Comparison of ENCODE assay signal across 20 cellular contexts in the genomic region with DNA sequence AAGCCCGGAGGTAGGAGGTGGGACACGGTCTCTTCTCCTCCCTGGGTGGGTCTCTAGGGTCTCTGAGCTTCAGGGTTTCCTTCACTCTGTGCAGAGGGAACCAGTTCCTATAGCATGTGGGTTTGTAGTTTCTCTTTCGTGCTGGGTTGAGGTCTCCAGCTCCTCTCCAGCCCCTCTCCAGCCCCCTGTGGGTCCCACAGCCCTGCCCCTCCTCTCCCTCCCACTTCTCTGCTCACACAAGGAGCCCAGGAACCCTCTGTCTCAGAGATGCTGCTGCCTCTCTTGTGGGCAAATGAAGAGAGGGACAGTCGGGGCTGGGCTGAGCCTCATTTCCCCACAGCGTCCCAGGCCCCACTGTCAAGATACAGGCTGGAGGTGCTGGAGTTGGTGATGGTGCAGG. TPM values are rescaled to one million over a fixed set of nuclear protein-coding genes. Genes with fewer than 3 reads are reported as not detected.
DNase-seq lines count a peak whose midpoint lies in the region; ATAC-seq and TF ChIP-seq lines count a peak whose summit lies in the region.
"Had no signal": no experiment of that assay in that cellular context is flagged by ENCODE, and none has a peak within 500 bp of the region (broad histone marks: within the 10 kb centered on the region; RNA-seq: fewer than 3 reads in every experiment).

No MANE protein-coding gene starts in this region.

- H3K9ac ChIP-seq in BLaER1 (no peak overlapping the region), mesenchymal stem cell (ENCODE audit: low read length) (no peak overlapping the region), neuronal stem cell (ENCODE audit: low read depth, low read length, poor library complexity) (no peak overlapping the region)

- DNase-seq in coronary artery (ENCODE audit: low spot score): peak; percentile 63
- no peak for DNase-seq in mesenchymal stem cell
- DNase-seq in neuronal stem cell (ENCODE audit: low spot score): no peak
- DNase-seq in ascending aorta (ENCODE audit: low spot score in 2 of 2): no peak
- no peak for DNase-seq in activated naive CD4-positive, alpha-beta T cell treated with anti-CD3 and anti-CD28 coated beads, Interleukin-2, amount 50 U/mL, for 16 hours
- DNase-seq in GDM1 (lab: John Stamatoyannopoulos, UW): no peak
- DNase-seq: CD4-positive, CD25-positive, alpha-beta regulatory T cell; DMS79; NCI-H1105; NCI-H146; NCI-H2029 treated with DMSO at 0.1 percent for 48 hours; NCI-H226; NCI-H510A treated with DMSO at 0.1 percent for 48 hours; NCI-H748 treated with DMSO at 0.1 percent for 48 hours; PC-9; RPMI8226; SHP77 treated with DMSO at 0.1 percent for 48 hours had no signal

- H2AK5ac ChIP-seq in mesenchymal stem cell (ENCODE audit: low read length, severe bottlenecking) (no peak overlapping the region), neuronal stem cell (ENCODE audit: low read depth, low read length) (no peak overlapping the region)

- H3K9me3 ChIP-seq in BLaER1: no peaks in the 10 kb centered on the region
- H3K9me3 ChIP-seq in mesenchymal stem cell (ENCODE audit: control insufficient read depth, low read length): no peaks in the 10 kb centered on the region
- no peaks in the 10 kb centered on the region for H3K9me3 ChIP-seq in neuronal stem cell (replicated peaks in 1 of 2; ENCODE audit: control insufficient read depth in 2 of 2, insufficient read depth in 1 of 2, low read depth in 1 of 2, low read length in 2 of 2)
- H3K9me3 ChIP-seq in ascending aorta: no peaks in the 10 kb centered on the region

- H3K36me3 ChIP-seq in BLaER1: no peaks in the 10 kb centered on the region
- H3K36me3 ChIP-seq in mesenchymal stem cell (ENCODE audit: control insufficient read depth in 1 of 2, insufficient read depth in 2 of 2, low read depth in 1 of 2, low read length in 2 of 2): no peaks in the 10 kb centered on the region
- no peaks in the 10 kb centered on the region for H3K36me3 ChIP-seq in neuronal stem cell (replicated peaks in 1 of 2; ENCODE audit: control insufficient read depth in 2 of 2, insufficient read depth in 2 of 2, low read length in 2 of 2)
- H3K36me3 ChIP-seq in ascending aorta: no peaks in the 10 kb centered on the region

- H3K27ac ChIP-seq in BLaER1: no peak overlapping the region
- no peak overlapping the region for H3K27ac ChIP-seq in coronary artery
- H3K27ac ChIP-seq in mesenchymal stem cell (ENCODE audit: low read length, poor library complexity, severe bottlenecking): no peak overlapping the region
- no peak overlapping the region for H3K27ac ChIP-seq in neuronal stem cell (replicated peaks; ENCODE audit: low read length)
- H3K27ac ChIP-seq in ascending aorta: no peak overlapping the region
- H3K27ac ChIP-seq: PC-9 had no signal

- no peak overlapping the region for H3K23ac ChIP-seq in mesenchymal stem cell (ENCODE audit: low read length in 2 of 2)
- H3K23ac ChIP-seq in neuronal stem cell (ENCODE audit: low read depth, low read length, poor library complexity): no peak overlapping the region

- no peak overlapping the region for H2BK5ac ChIP-seq in mesenchymal stem cell (ENCODE audit: low read depth, low read length, poor library complexity, severe bottlenecking)
- H2BK5ac ChIP-seq in neuronal stem cell (ENCODE audit: low read length): no peak overlapping the region

- TF ChIP-seq CTCF in coronary artery (IDR thresholded peaks at IDR 0.05) (no peak), ascending aorta (IDR thresholded peaks at IDR 0.05) (no peak)

- H2AFZ ChIP-seq in mesenchymal stem cell (ENCODE audit: low read depth, low read length): no peak overlapping the region
- H2AFZ ChIP-seq in neuronal stem cell (ENCODE audit: low read length): no peak overlapping the region
- H2AFZ ChIP-seq: PC-9 had no signal

- no peaks in the 10 kb centered on the region for H4K20me1 ChIP-seq in BLaER1

- H3K14ac ChIP-seq in mesenchymal stem cell (ENCODE audit: low read length in 2 of 2) (no peak overlapping the region), neuronal stem cell (ENCODE audit: low read length) (no peak overlapping the region)

- H3K27me3 ChIP-seq in BLaER1: no peaks in the 10 kb centered on the region
- peaks cover 0 to 51% of the 10 kb centered on the region in 2 experiments for H3K27me3 ChIP-seq in mesenchymal stem cell (ENCODE audit: control insufficient read depth in 1 of 2, insufficient read depth in 1 of 2, low read length in 2 of 2)
- H3K27me3 ChIP-seq in neuronal stem cell (ENCODE audit: control insufficient read depth in 3 of 3, insufficient read depth in 3 of 3, low read depth in 1 of 3, low read length in 3 of 3): peaks cover 0 to 27% (median 0%) of the 10 kb centered on the region in 3 experiments
- no peaks in the 10 kb centered on the region for H3K27me3 ChIP-seq in ascending aorta

- H3K4ac ChIP-seq in mesenchymal stem cell (ENCODE audit: low read depth in 1 of 2, low read length in 2 of 2) (no peak overlapping the region), neuronal stem cell (ENCODE audit: low read length) (no peak overlapping the region)

- WGBS in mesenchymal stem cell: 79% methylated on average over 3 of the region's 5 CpGs
- no CpG with 5 or more reads among the region's 5 CpGs for WGBS in neuronal stem cell (ENCODE audit: extremely low coverage in 2 of 2, insufficient read length in 2 of 2, insufficient replicate concordance in 1 of 2), 2 donors

- H2BK12ac ChIP-seq in mesenchymal stem cell (ENCODE audit: low read length in 2 of 2): peak overlapping the region in 1 of 2 experiments; percentile 67
- H2BK12ac ChIP-seq in neuronal stem cell (ENCODE audit: low read length): peak overlapping the region; percentile 51

- no peak overlapping the region for H3K4me3 ChIP-seq in BLaER1
- no peak overlapping the region for H3K4me3 ChIP-seq in coronary artery
- no peak overlapping the region for H3K4me3 ChIP-seq in mesenchymal stem cell (ENCODE audit: insufficient read depth in 1 of 2, low read depth in 1 of 2, low read length in 2 of 2)
- H3K4me3 ChIP-seq in neuronal stem cell (ENCODE audit: low read length in 2 of 2): no peak overlapping the region
- H3K4me3 ChIP-seq in ascending aorta: no peak overlapping the region
- H3K4me3 ChIP-seq: PC-9 had no signal

- H3K4me2 ChIP-seq in BLaER1 (0 out of 2 replicates have a peak overlapping the region, but pooled peaks have one; percentile 5), mesenchymal stem cell (ENCODE audit: low read length, poor library complexity, severe bottlenecking) (no peak overlapping the region), neuronal stem cell (ENCODE audit: insufficient read depth, low read length, poor library complexity, severe bottlenecking) (no peak overlapping the region)
- H3K4me2 ChIP-seq: PC-9 had no signal

- H3K79me1 ChIP-seq in mesenchymal stem cell (replicated peaks; ENCODE audit: low read length, poor library complexity, severe bottlenecking) (no peaks in the 10 kb centered on the region), neuronal stem cell (ENCODE audit: low read depth, low read length) (no peaks in the 10 kb centered on the region)

- intact Hi-C loops in ascending aorta (cut with DNase I): no loop called here

- H2BK15ac ChIP-seq in mesenchymal stem cell (ENCODE audit: low read depth, poor library complexity, severe bottlenecking) (no peak overlapping the region), neuronal stem cell (ENCODE audit: low read length) (no peak overlapping the region)

- H4K8ac ChIP-seq in mesenchymal stem cell (ENCODE audit: low read length) (no peak overlapping the region), neuronal stem cell (ENCODE audit: low read depth, low read length) (no peak overlapping the region)

- H4K91ac ChIP-seq in mesenchymal stem cell (ENCODE audit: low read length) (peak overlapping the region; percentile 43), neuronal stem cell (ENCODE audit: low read depth, low read length, poor library complexity) (no peak overlapping the region)

- H3K18ac ChIP-seq in mesenchymal stem cell (ENCODE audit: low read depth in 1 of 2, low read length in 2 of 2): no peak overlapping the region
- H3K18ac ChIP-seq in neuronal stem cell (ENCODE audit: low read length): no peak overlapping the region

- no peak for ATAC-seq in GM18520 (IDR thresholded peaks at IDR 0.05; ENCODE audit: unreplicated experiment)

- no peak overlapping the region for H2BK120ac ChIP-seq in mesenchymal stem cell (ENCODE audit: low read depth, low read length)
- no peak overlapping the region for H2BK120ac ChIP-seq in neuronal stem cell (ENCODE audit: low read depth, low read length)

- peaks cover 66% of the 10 kb centered on the region for H3K4me1 ChIP-seq in BLaER1
- no peaks in the 10 kb centered on the region for H3K4me1 ChIP-seq in mesenchymal stem cell (ENCODE audit: control insufficient read depth, insufficient read depth, low read depth, low read length)
- H3K4me1 ChIP-seq in neuronal stem cell (ENCODE audit: control insufficient read depth in 2 of 2, insufficient read depth in 1 of 2, low read depth in 1 of 2, low read length in 2 of 2): no peaks in the 10 kb centered on the region
- H3K4me1 ChIP-seq in ascending aorta: no peaks in the 10 kb centered on the region

RNA-seq across cellular contexts. Expression of gene SIGLEC7, which starts 1.4 kb away (rescaled TPM):
- 0.18 TPM for polyA plus RNA-seq in mesenchymal stem cell (2013, experiment 1 of 2)
- polyA plus RNA-seq in mesenchymal stem cell (2013, experiment 2 of 2): 0.14 TPM
- not detected for polyA plus RNA-seq in neuronal stem cell (2013, experiment 1 of 2)
- polyA plus RNA-seq in neuronal stem cell (2013, experiment 2 of 2): not detected
- total RNA-seq in ascending aorta: 4.8 TPM
- total RNA-seq: CD4-positive, CD25-positive, alpha-beta regulatory T cell; PC-9 had no signal
- polyA plus RNA-seq: CD4-positive, CD25-positive, alpha-beta regulatory T cell; IgD-negative memory B cell had no signal

RNA-seq across cellular contexts. Expression of gene SIGLEC9, which starts 18.8 kb away (rescaled TPM):
- polyA plus RNA-seq in mesenchymal stem cell (2013, experiment 1 of 2): 0.21 TPM
- polyA plus RNA-seq in mesenchymal stem cell (2013, experiment 2 of 2): 0.25 TPM
- 0.01 TPM for polyA plus RNA-seq in neuronal stem cell (2013, experiment 1 of 2)
- not detected for polyA plus RNA-seq in neuronal stem cell (2013, experiment 2 of 2)
- total RNA-seq in ascending aorta: 0.85 TPM
- total RNA-seq: PC-9 had no signal

RNA-seq across cellular contexts. Expression of gene CTU1, which starts 35.3 kb away (rescaled TPM):
- 2.5 TPM for polyA plus RNA-seq in mesenchymal stem cell (2013, experiment 1 of 2)
- 2.7 TPM for polyA plus RNA-seq in mesenchymal stem cell (2013, experiment 2 of 2)
- polyA plus RNA-seq in neuronal stem cell (2013, experiment 1 of 2): 2.5 TPM
- 2.5 TPM for polyA plus RNA-seq in neuronal stem cell (2013, experiment 2 of 2)
- 8.9 TPM for total RNA-seq in ascending aorta
